In genomic region chr22:49861642-49862407, GRCh38 we compare ENCODE assay signal across 1 cellular context.
TF ChIP-seq lines count a peak whose summit lies in the region.

No MANE protein-coding gene starts in this region.

TF ChIP-seq in SK-N-SH, 30 proteins besides CTCF, POLR2A, EP300 and RAD21 (continued from another document):
- TF ChIP-seq, protein P1, sequence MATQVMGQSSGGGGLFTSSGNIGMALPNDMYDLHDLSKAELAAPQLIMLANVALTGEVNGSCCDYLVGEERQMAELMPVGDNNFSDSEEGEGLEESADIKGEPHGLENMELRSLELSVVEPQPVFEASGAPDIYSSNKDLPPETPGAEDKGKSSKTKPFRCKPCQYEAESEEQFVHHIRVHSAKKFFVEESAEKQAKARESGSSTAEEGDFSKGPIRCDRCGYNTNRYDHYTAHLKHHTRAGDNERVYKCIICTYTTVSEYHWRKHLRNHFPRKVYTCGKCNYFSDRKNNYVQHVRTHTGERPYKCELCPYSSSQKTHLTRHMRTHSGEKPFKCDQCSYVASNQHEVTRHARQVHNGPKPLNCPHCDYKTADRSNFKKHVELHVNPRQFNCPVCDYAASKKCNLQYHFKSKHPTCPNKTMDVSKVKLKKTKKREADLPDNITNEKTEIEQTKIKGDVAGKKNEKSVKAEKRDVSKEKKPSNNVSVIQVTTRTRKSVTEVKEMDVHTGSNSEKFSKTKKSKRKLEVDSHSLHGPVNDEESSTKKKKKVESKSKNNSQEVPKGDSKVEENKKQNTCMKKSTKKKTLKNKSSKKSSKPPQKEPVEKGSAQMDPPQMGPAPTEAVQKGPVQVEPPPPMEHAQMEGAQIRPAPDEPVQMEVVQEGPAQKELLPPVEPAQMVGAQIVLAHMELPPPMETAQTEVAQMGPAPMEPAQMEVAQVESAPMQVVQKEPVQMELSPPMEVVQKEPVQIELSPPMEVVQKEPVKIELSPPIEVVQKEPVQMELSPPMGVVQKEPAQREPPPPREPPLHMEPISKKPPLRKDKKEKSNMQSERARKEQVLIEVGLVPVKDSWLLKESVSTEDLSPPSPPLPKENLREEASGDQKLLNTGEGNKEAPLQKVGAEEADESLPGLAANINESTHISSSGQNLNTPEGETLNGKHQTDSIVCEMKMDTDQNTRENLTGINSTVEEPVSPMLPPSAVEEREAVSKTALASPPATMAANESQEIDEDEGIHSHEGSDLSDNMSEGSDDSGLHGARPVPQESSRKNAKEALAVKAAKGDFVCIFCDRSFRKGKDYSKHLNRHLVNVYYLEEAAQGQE (IDR thresholded peaks at IDR 0.05; ENCODE audit: low read depth, low read length) = no peak
- TF ChIP-seq FOXM1 (IDR thresholded peaks at IDR 0.05; ENCODE audit: low read depth) = no peak
- no peak for TF ChIP-seq JUND (IDR thresholded peaks at IDR 0.05)
- no peak for TF ChIP-seq ELF1 (IDR thresholded peaks at IDR 0.05)
- TF ChIP-seq EZH2phosphoT487 (IDR thresholded peaks at IDR 0.05; ENCODE audit: borderline replicate concordance, low read depth) = no peak
- TF ChIP-seq, protein P2, sequence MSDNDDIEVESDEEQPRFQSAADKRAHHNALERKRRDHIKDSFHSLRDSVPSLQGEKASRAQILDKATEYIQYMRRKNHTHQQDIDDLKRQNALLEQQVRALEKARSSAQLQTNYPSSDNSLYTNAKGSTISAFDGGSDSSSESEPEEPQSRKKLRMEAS (IDR thresholded peaks at IDR 0.05; ENCODE audit: low read depth) = no peak
- TF ChIP-seq, protein P3, sequence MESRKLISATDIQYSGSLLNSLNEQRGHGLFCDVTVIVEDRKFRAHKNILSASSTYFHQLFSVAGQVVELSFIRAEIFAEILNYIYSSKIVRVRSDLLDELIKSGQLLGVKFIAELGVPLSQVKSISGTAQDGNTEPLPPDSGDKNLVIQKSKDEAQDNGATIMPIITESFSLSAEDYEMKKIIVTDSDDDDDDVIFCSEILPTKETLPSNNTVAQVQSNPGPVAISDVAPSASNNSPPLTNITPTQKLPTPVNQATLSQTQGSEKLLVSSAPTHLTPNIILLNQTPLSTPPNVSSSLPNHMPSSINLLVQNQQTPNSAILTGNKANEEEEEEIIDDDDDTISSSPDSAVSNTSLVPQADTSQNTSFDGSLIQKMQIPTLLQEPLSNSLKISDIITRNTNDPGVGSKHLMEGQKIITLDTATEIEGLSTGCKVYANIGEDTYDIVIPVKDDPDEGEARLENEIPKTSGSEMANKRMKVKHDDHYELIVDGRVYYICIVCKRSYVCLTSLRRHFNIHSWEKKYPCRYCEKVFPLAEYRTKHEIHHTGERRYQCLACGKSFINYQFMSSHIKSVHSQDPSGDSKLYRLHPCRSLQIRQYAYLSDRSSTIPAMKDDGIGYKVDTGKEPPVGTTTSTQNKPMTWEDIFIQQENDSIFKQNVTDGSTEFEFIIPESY (IDR thresholded peaks at IDR 0.05; ENCODE audit: borderline replicate concordance, low read depth) = no peak
- TF ChIP-seq NFIC (IDR thresholded peaks at IDR 0.05; ENCODE audit: borderline replicate concordance) = no peak
- TF ChIP-seq, protein P4, sequence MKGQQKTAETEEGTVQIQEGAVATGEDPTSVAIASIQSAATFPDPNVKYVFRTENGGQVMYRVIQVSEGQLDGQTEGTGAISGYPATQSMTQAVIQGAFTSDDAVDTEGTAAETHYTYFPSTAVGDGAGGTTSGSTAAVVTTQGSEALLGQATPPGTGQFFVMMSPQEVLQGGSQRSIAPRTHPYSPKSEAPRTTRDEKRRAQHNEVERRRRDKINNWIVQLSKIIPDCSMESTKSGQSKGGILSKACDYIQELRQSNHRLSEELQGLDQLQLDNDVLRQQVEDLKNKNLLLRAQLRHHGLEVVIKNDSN (IDR thresholded peaks at IDR 0.05; ENCODE audit: borderline replicate concordance, low read depth) = no peak
- TF ChIP-seq, protein P5, sequence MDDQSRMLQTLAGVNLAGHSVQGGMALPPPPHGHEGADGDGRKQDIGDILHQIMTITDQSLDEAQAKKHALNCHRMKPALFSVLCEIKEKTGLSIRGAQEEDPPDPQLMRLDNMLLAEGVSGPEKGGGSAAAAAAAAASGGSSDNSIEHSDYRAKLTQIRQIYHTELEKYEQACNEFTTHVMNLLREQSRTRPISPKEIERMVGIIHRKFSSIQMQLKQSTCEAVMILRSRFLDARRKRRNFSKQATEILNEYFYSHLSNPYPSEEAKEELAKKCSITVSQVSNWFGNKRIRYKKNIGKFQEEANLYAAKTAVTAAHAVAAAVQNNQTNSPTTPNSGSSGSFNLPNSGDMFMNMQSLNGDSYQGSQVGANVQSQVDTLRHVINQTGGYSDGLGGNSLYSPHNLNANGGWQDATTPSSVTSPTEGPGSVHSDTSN (IDR thresholded peaks at IDR 0.05) = no peak
- TF ChIP-seq FOXJ3 (CRISPR knock-in tag; IDR thresholded peaks at IDR 0.05) = no peak
TF ChIP-seq in SK-N-SH: peak in this region for 0.
